In genomic region chr13:112233256-112233655, GRCh38 we compare ENCODE assay signal across 29 cellular contexts.
"Had no signal": no experiment of that assay in that cellular context is flagged by ENCODE, and none has a peak within 500 bp of the region (broad histone marks: within the 10 kb centered on the region; RNA-seq: fewer than 3 reads in every experiment).

No MANE protein-coding gene starts in this region.

- H3K36me3 Mint-ChIP-seq: mesothelial cell of epicardium; naive thymus-derived CD4-positive, alpha-beta T cell; natural killer cell treated with Interleukin-12 subunit alpha and Interleukin-12 subunit beta and Interleukin-15 and Interleukin-18, amount 100 ng/mL, for 72 hours; stimulated activated memory B cell treated with anti-CD40 and anti-IgM and Interleukin-4, amounts not matched to agents 10 μg/mL and 1 μg/mL and 100 μg/mL, for 72 hours; type B pancreatic cell had no signal

- H3K4me1 ChIP-seq: lower lobe of right lung, prostate gland, sigmoid colon, tibial nerve had no signal

- H3K9me3 ChIP-seq: lower lobe of right lung, ovary, prostate gland, sigmoid colon had no signal

- H3K27ac Mint-ChIP-seq: mesothelial cell of epicardium; naive thymus-derived CD4-positive, alpha-beta T cell; natural killer cell treated with Interleukin-12 subunit alpha and Interleukin-12 subunit beta and Interleukin-15 and Interleukin-18, amount 100 ng/mL, for 72 hours; stimulated activated memory B cell treated with anti-CD40 and anti-IgM and Interleukin-4, amounts not matched to agents 10 μg/mL and 1 μg/mL and 100 μg/mL, for 72 hours; stimulated activated naive CD8-positive, alpha-beta T cell treated with anti-CD3 and anti-CD28 coated beads, Interleukin-15, amount 100 ng/mL, for 72 hours; type B pancreatic cell had no signal

- DNase-seq: head of caudate nucleus; hippocampal formation; kidney glomerular epithelial cell; left cardiac atrium; left ventricle myocardium superior; lower lobe of right lung; mammary epithelial cell; mesenchymal stem cell; naive thymus-derived CD4-positive, alpha-beta T cell; ovary; retina; right cardiac atrium; sigmoid colon; small intestine; stimulated activated CD4-positive, alpha-beta T cell treated with anti-CD3 and anti-CD28 coated beads, Interleukin-1b, Interleukin-23, amount 100 ng/mL, for 48 hours; stimulated activated CD4-positive, alpha-beta T cell treated with anti-CD3 and anti-CD28 coated beads, Interleukin-2, amount 100 ng/mL, for 48 hours; stimulated activated CD4-positive, alpha-beta T cell treated with anti-CD3 and anti-CD28 coated beads, Interleukin-4, amount 100 ng/mL, for 4 hours; stimulated activated CD8-positive, alpha-beta memory T cell treated with anti-CD3 and anti-CD28 coated beads, Interleukin-4, amount 100 ng/mL, for 48 hours; stimulated activated naive CD4-positive, alpha-beta T cell treated with Interleukin-2 at 50 U/mL for 16 hours; stimulated activated naive CD8-positive, alpha-beta T cell treated with anti-CD3 and anti-CD28 coated beads, Interleukin-15, amount 100 ng/mL, for 72 hours; substantia nigra had no signal

- ATAC-seq: left cardiac atrium; left lobe of liver; left ventricle myocardium superior; naive thymus-derived CD4-positive, alpha-beta T cell; natural killer cell treated with Interleukin-12 subunit alpha and Interleukin-12 subunit beta and Interleukin-15 and Interleukin-18, amount 100 ng/mL, for 72 hours; stimulated activated memory B cell treated with anti-CD40 and anti-IgM and Interleukin-4, amounts not matched to agents 10 μg/mL and 1 μg/mL and 100 μg/mL, for 72 hours; stimulated activated naive CD8-positive, alpha-beta T cell treated with anti-CD3 and anti-CD28 coated beads, Interleukin-15, amount 100 ng/mL, for 72 hours had no signal

- H3K36me3 ChIP-seq: lower lobe of right lung, ovary, prostate gland, sigmoid colon, tibial nerve had no signal

- H3K27me3 Mint-ChIP-seq: stimulated activated naive CD8-positive, alpha-beta T cell treated with anti-CD3 and anti-CD28 coated beads, Interleukin-15, amount 100 ng/mL, for 72 hours had no signal

- H3K4me3 ChIP-seq: lower lobe of right lung, ovary, prostate gland, sigmoid colon, tibial nerve had no signal

- H3K27ac ChIP-seq: lower lobe of right lung, ovary, prostate gland, sigmoid colon, tibial nerve had no signal

- H3K4me3 Mint-ChIP-seq: mesothelial cell of epicardium; naive thymus-derived CD4-positive, alpha-beta T cell; natural killer cell treated with Interleukin-12 subunit alpha and Interleukin-12 subunit beta and Interleukin-15 and Interleukin-18, amount 100 ng/mL, for 72 hours; neural crest cell; stimulated activated memory B cell treated with anti-CD40 and anti-IgM and Interleukin-4, amounts not matched to agents 10 μg/mL and 1 μg/mL and 100 μg/mL, for 72 hours; stimulated activated naive CD8-positive, alpha-beta T cell treated with anti-CD3 and anti-CD28 coated beads, Interleukin-15, amount 100 ng/mL, for 72 hours; type B pancreatic cell had no signal

- H3K27me3 ChIP-seq: ovary, tibial nerve had no signal

- H3K9me3 Mint-ChIP-seq: natural killer cell treated with Interleukin-12 subunit alpha and Interleukin-12 subunit beta and Interleukin-15 and Interleukin-18, amount 100 ng/mL, for 72 hours; stimulated activated naive CD8-positive, alpha-beta T cell treated with anti-CD3 and anti-CD28 coated beads, Interleukin-15, amount 100 ng/mL, for 72 hours had no signal

- H3K4me1 Mint-ChIP-seq: mesothelial cell of epicardium; stimulated activated memory B cell treated with anti-CD40 and anti-IgM and Interleukin-4, amounts not matched to agents 10 μg/mL and 1 μg/mL and 100 μg/mL, for 72 hours; stimulated activated naive CD8-positive, alpha-beta T cell treated with anti-CD3 and anti-CD28 coated beads, Interleukin-15, amount 100 ng/mL, for 72 hours had no signal
